ENCODE assay signal across 16 cellular contexts in the genomic region with DNA sequence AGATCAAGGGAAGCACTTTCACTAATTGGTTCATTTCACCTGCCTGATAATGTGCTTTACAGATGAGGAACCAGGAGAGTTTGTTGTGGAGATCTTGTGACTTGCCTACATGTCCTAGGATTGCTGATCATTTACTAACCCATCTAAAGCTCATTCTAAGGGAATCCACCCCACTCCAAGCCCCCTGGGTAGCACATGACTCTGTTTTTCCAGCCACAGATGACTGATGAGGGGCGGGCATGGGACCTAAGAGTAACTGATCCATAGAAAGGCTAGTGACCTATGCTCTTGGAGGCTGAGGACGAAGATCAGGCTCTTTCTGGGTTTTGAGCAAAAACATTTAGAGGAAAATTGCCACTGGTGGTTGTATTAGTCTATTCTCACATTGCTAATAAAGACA.
A peak's percentile ranks its signal among the peaks of the same experiment; 100 is the strongest.
DNase-seq lines count a peak whose midpoint lies in the region; ATAC-seq and TF ChIP-seq lines count a peak whose summit lies in the region.
"Had no signal": no experiment of that assay in that cellular context is flagged by ENCODE, and none has a peak within 500 bp of the region (broad histone marks: within the 10 kb centered on the region; RNA-seq: fewer than 3 reads in every experiment).

No MANE protein-coding gene starts in this region.

- ATAC-seq in GM19023 (IDR thresholded peaks at IDR 0.05; ENCODE audit: unreplicated experiment) (peak; percentile 16), GM21619 (IDR thresholded peaks at IDR 0.05; ENCODE audit: unreplicated experiment) (peak; percentile 17), HG03095 (IDR thresholded peaks at IDR 0.05; ENCODE audit: unreplicated experiment) (peak; percentile 21), GM18520 (IDR thresholded peaks at IDR 0.05; ENCODE audit: unreplicated experiment) (no peak)
- ATAC-seq: K562, lower lobe of right lung had no signal

- TF ChIP-seq POLR2A in testis (IDR thresholded peaks at IDR 0.05): no peak

- H3K4me1 ChIP-seq in testis: no peaks in the 10 kb centered on the region
- H3K4me1 ChIP-seq: lower lobe of right lung had no signal

- DNase-seq in kidney epithelial cell (ENCODE audit: low read depth) (peak; percentile 9), dorsolateral prefrontal cortex (no peak), testis (no peak), NCI-H2227 treated with DMSO at 0.1 percent for 48 hours (lab: John Stamatoyannopoulos, UW) (no peak)
- DNase-seq: cerebellar nuclear complex, lower lobe of right lung, NCI-H1436 treated with DMSO at 0.1 percent for 48 hours, SHP77 had no signal

- H3K36me3 ChIP-seq in kidney epithelial cell (ENCODE audit: control insufficient read depth, insufficient read depth, low read length) (no peaks in the 10 kb centered on the region), testis (ENCODE audit: low read depth, missing control alignments) (no peaks in the 10 kb centered on the region)
- H3K36me3 ChIP-seq: lower lobe of right lung, neural progenitor cell had no signal

- intact Hi-C loops in dorsolateral prefrontal cortex (cut with DNase I) (no loop called here), testis (cut with DNase I; ENCODE audit: low total_unique reads) (no loop called here)

- H3K9me3 ChIP-seq in testis: no peaks in the 10 kb centered on the region
- H3K9me3 ChIP-seq: lower lobe of right lung had no signal

- WGBS in testis, 2 donors: 94 to 98% methylated on average over 2 of the region's 2 CpGs

- TF ChIP-seq CTCF in kidney epithelial cell (IDR thresholded peaks at IDR 0.05; ENCODE audit: insufficient read depth, low read length, poor library complexity, severe bottlenecking) (no peak), dorsolateral prefrontal cortex (IDR thresholded peaks at IDR 0.05 in 54 of 56, conservative IDR thresholded peaks at IDR 0.05 in 2 of 56; ENCODE audit: low read depth in 1 of 56, partially characterized antibody in 56 of 56) (no peak), testis (IDR thresholded peaks at IDR 0.05) (no peak)

- H3K4me3 ChIP-seq in kidney epithelial cell (ENCODE audit: low read depth, low read length): no peak overlapping the region
- H3K4me3 ChIP-seq in dorsolateral prefrontal cortex: no peak overlapping the region
- no peak overlapping the region for H3K4me3 ChIP-seq in testis
- H3K4me3 ChIP-seq: hepatocyte, K562, lower lobe of right lung, neural progenitor cell had no signal

- H3K27ac ChIP-seq in dorsolateral prefrontal cortex: no peak overlapping the region
- H3K27ac ChIP-seq in testis: no peak overlapping the region
- H3K27ac ChIP-seq: epithelial cell of prostate, hepatocyte, lower lobe of right lung, neural progenitor cell had no signal

- no peaks in the 10 kb centered on the region for H3K27me3 ChIP-seq in kidney epithelial cell (ENCODE audit: control insufficient read depth, insufficient read depth, low read length)
- peaks cover 0 to 11% (median 0%) of the 10 kb centered on the region in 45 donors for H3K27me3 ChIP-seq in dorsolateral prefrontal cortex
- H3K27me3 ChIP-seq in testis: no peaks in the 10 kb centered on the region
- H3K27me3 ChIP-seq: hepatocyte, neural progenitor cell had no signal
